ENCODE assay signal across 1 cellular context in genomic region chr17:73308959-73309358, GRCh38.
A peak's percentile ranks its signal among the peaks of the same experiment; 100 is the strongest.
TF ChIP-seq lines count a peak whose summit lies in the region.

No MANE protein-coding gene starts in this region.

TF ChIP-seq in SK-N-SH, 30 proteins besides CTCF, POLR2A, EP300 and RAD21:
- 0 out of 2 replicates have a peak, but pooled peaks have one; percentile 24 for TF ChIP-seq FOXJ3 (CRISPR knock-in tag; IDR thresholded peaks at IDR 0.05)
